In the genomic region with DNA sequence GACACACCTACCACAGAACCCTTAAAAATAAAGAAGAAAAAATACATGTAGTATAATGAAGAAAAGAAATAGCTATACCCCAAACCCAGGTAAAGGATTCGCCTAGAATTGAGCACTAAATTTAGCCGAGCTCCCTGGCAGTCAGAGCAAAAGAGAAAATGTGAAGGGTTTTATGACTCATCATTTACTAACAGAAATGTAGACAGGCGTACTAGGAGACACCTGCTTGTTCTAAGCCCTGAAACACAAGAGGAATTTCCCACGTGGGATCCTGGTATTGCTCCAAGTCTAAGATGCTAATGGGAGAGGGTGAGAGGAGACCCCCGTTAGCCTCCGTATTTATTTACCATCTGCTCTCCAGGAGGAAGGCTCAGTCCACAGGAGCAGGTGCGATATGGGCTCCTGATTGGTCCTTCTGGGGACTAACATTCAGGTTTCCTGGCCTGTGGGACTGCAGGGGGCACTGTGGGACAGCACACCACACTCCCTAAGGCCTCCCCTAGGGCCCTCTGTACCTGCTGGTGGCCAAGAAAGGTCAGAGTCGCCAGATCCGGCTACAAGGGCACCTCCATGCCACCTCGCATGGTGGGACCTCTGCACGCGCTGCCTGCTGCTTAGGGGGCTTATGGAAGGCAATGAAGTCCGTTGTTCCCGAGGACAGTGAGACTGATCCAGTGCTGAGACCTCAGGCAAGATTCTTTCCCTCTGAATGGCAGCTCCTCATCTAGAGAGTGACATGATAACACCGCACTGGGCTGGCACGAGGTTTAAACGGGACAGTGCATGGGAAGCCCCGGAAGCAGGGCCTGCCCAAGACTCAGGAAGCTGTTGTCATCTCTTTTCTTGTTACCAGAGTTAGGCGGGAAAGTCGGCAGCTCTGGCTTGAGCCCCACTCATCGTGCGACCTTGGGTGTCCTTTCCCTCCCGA, we compare ENCODE assay signal across 8 cellular contexts. TPM values are rescaled to one million over a fixed set of nuclear protein-coding genes. Genes with fewer than 3 reads are reported as not detected.
DNase-seq lines count a peak whose midpoint lies in the region; ATAC-seq, FAIRE-seq and TF ChIP-seq lines count a peak whose summit lies in the region.

No MANE protein-coding gene starts in this region.

- no peaks in the 10 kb centered on the region for H3K4me1 Mint-ChIP-seq in activated CD8-positive, alpha-beta memory T cell treated with anti-CD3 and anti-CD28 coated beads, Interleukin-2, amount 10 ng/mL, durations not matched to agents 7 days and 5 days
- no peaks in the 10 kb centered on the region for H3K4me1 Mint-ChIP-seq in activated CD4-positive, alpha-beta memory T cell treated with anti-CD3 and anti-CD28 coated beads for 36 hours (ENCODE audit: low read depth)

- ATAC-seq in activated CD8-positive, alpha-beta memory T cell treated with anti-CD3 and anti-CD28 coated beads, Interleukin-2, amount 10 ng/mL, durations not matched to agents 7 days and 5 days = peak; percentile 76
- ATAC-seq in left cardiac atrium = peak; percentile 85 to 88
- no peak for ATAC-seq in HG03039 (IDR thresholded peaks at IDR 0.05; ENCODE audit: unreplicated experiment)

- H3K36me3 Mint-ChIP-seq in activated CD8-positive, alpha-beta memory T cell treated with anti-CD3 and anti-CD28 coated beads, Interleukin-2, amount 10 ng/mL, durations not matched to agents 7 days and 5 days = no peaks in the 10 kb centered on the region
- H3K36me3 Mint-ChIP-seq in activated CD4-positive, alpha-beta memory T cell treated with anti-CD3 and anti-CD28 coated beads for 36 hours = no peaks in the 10 kb centered on the region

- peak; percentile 59 for DNase-seq in activated CD8-positive, alpha-beta memory T cell treated with anti-CD3 and anti-CD28 coated beads, Interleukin-2, amount 10 ng/mL, durations not matched to agents 7 days and 5 days
- DNase-seq in activated CD8-positive, alpha-beta memory T cell treated with anti-CD3 and anti-CD28 coated beads for 24 hours = no peak
- DNase-seq in H54 (ENCODE audit: insufficient read length, low spot score) (peak; percentile 62), NCI-H1105 treated with DMSO at 0.1 percent for 48 hours (lab: John Stamatoyannopoulos, UW) (peak; percentile 45), left cardiac atrium (peak; percentile 37)
- DNase-seq in activated CD4-positive, alpha-beta memory T cell treated with anti-CD3 and anti-CD28 coated beads for 36 hours = peak; percentile 51
- peak; percentile 11 to 14 for DNase-seq in stimulated activated CD8-positive, alpha-beta memory T cell treated with anti-CD3 and anti-CD28 coated beads, Interleukin-2, amount 100 ng/mL, for 48 hours (ENCODE audit: low read depth in 2 of 2)

- no peaks in the 10 kb centered on the region for H3K9me3 Mint-ChIP-seq in activated CD8-positive, alpha-beta memory T cell treated with anti-CD3 and anti-CD28 coated beads, Interleukin-2, amount 10 ng/mL, durations not matched to agents 7 days and 5 days (ENCODE audit: low read depth)
- no peaks in the 10 kb centered on the region for H3K9me3 Mint-ChIP-seq in activated CD4-positive, alpha-beta memory T cell treated with anti-CD3 and anti-CD28 coated beads for 36 hours

- intact Hi-C loops in activated CD4-positive, alpha-beta memory T cell treated with anti-CD3 and anti-CD28 coated beads for 36 hours (cut with micrococcal nuclease) = no loop called here
- intact Hi-C loops in left cardiac atrium (cut with DNase I) = loop anchor here in 1 of 2 donors (2.0 to 5.0 kb wide), 2 partner anchors 87 to 218 kb away; no protein-coding TSS in a partner anchor

- POLR2A ChIA-PET in activated CD4-positive, alpha-beta memory T cell treated with anti-CD3 and anti-CD28 coated beads for 36 hours (lab: Charles Lee) = no interaction called here

- TF ChIP-seq POLR2A in H54 (IDR thresholded peaks at IDR 0.05; ENCODE audit: low read depth, low read length) = no peak

- H3K4me3 Mint-ChIP-seq in activated CD8-positive, alpha-beta memory T cell treated with anti-CD3 and anti-CD28 coated beads, Interleukin-2, amount 10 ng/mL, durations not matched to agents 7 days and 5 days = no peak overlapping the region
- no peak overlapping the region for H3K4me3 Mint-ChIP-seq in activated CD4-positive, alpha-beta memory T cell treated with anti-CD3 and anti-CD28 coated beads for 36 hours

- FAIRE-seq in H54 (lab: Jason Lieb, UNC) = no peak

- peaks cover 2% of the 10 kb centered on the region for H3K27me3 Mint-ChIP-seq in activated CD8-positive, alpha-beta memory T cell treated with anti-CD3 and anti-CD28 coated beads, Interleukin-2, amount 10 ng/mL, durations not matched to agents 7 days and 5 days
- peaks cover 2% of the 10 kb centered on the region for H3K27me3 Mint-ChIP-seq in activated CD4-positive, alpha-beta memory T cell treated with anti-CD3 and anti-CD28 coated beads for 36 hours

- CTCF ChIA-PET in activated CD8-positive, alpha-beta memory T cell treated with anti-CD3 and anti-CD28 coated beads, Interleukin-2, amount 10 ng/mL, durations not matched to agents 7 days and 5 days (lab: Charles Lee) = interaction anchor here (0.7 to 3.1 kb wide), 4 partner anchors 29 to 346 kb away, joined by 3 to 19 read pairs (median 4); a partner anchor contains a TSS
- CTCF ChIA-PET in activated CD4-positive, alpha-beta memory T cell treated with anti-CD3 and anti-CD28 coated beads for 36 hours (lab: Charles Lee) = interaction anchor here (0.7 to 2.4 kb wide), 4 partner anchors 29 to 219 kb away, joined by 3 to 12 read pairs (median 4); no protein-coding TSS in a partner anchor

- H3K27ac Mint-ChIP-seq in activated CD8-positive, alpha-beta memory T cell treated with anti-CD3 and anti-CD28 coated beads, Interleukin-2, amount 10 ng/mL, durations not matched to agents 7 days and 5 days = no peak overlapping the region
- no peak overlapping the region for H3K27ac Mint-ChIP-seq in activated CD4-positive, alpha-beta memory T cell treated with anti-CD3 and anti-CD28 coated beads for 36 hours

RNA-seq across cellular contexts. Expression of a gene that starts 25.8 kb away (rescaled TPM):
- total RNA-seq in activated CD8-positive, alpha-beta memory T cell treated with anti-CD3 and anti-CD28 coated beads, Interleukin-2, amount 10 ng/mL, durations not matched to agents 7 days and 5 days = not detected
- total RNA-seq in activated CD4-positive, alpha-beta memory T cell treated with anti-CD3 and anti-CD28 coated beads for 36 hours = not detected
- not detected for total RNA-seq in left cardiac atrium

RNA-seq across cellular contexts. Expression of a gene that starts 41.0 kb away (rescaled TPM):
- not detected for total RNA-seq in activated CD8-positive, alpha-beta memory T cell treated with anti-CD3 and anti-CD28 coated beads, Interleukin-2, amount 10 ng/mL, durations not matched to agents 7 days and 5 days
- not detected for total RNA-seq in activated CD4-positive, alpha-beta memory T cell treated with anti-CD3 and anti-CD28 coated beads for 36 hours
- not detected for total RNA-seq in left cardiac atrium
